Comparison of ENCODE assay signal across 13 cellular contexts in genomic region chr10:1933215-1933614, GRCh38.
"Had no signal": no experiment of that assay in that cellular context is flagged by ENCODE, and none has a peak within 500 bp of the region (broad histone marks: within the 10 kb centered on the region; RNA-seq: fewer than 3 reads in every experiment).

No MANE protein-coding gene starts in this region.

- H3K4me3 ChIP-seq: prostate gland, right lobe of liver had no signal

- ATAC-seq: activated CD8-positive, alpha-beta T cell treated with anti-CD3 and anti-CD28 coated beads, Interleukin-2, amount 10 ng/mL, durations not matched to agents 7 days and 5 days; left colon; natural killer cell treated with Interleukin-12 subunit alpha and Interleukin-12 subunit beta and Interleukin-15 and Interleukin-18, amount 100 ng/mL, for 72 hours; right lobe of liver had no signal

- H3K27me3 ChIP-seq: right lobe of liver had no signal

- H3K4me3 Mint-ChIP-seq: natural killer cell treated with Interleukin-12 subunit alpha and Interleukin-12 subunit beta and Interleukin-15 and Interleukin-18, amount 100 ng/mL, for 72 hours; stimulated activated memory B cell treated with anti-CD40 and anti-IgM and Interleukin-4, amounts not matched to agents 10 μg/mL and 1 μg/mL and 100 μg/mL, for 72 hours; type B pancreatic cell had no signal

- H3K27ac ChIP-seq: prostate gland, right lobe of liver had no signal

- H3K36me3 Mint-ChIP-seq: natural killer cell treated with Interleukin-12 subunit alpha and Interleukin-12 subunit beta and Interleukin-15 and Interleukin-18, amount 100 ng/mL, for 72 hours; stimulated activated memory B cell treated with anti-CD40 and anti-IgM and Interleukin-4, amounts not matched to agents 10 μg/mL and 1 μg/mL and 100 μg/mL, for 72 hours; type B pancreatic cell had no signal

- DNase-seq: activated CD4-positive, CD25-positive, alpha-beta regulatory T cell treated with anti-CD3 and anti-CD28 coated beads, Interleukin-2, amount 50 U/mL, for 72 hours; activated CD8-positive, alpha-beta memory T cell treated with anti-CD3 and anti-CD28 coated beads, Interleukin-2, amount 50 U/mL, for 48 hours; activated CD8-positive, alpha-beta T cell treated with anti-CD3 and anti-CD28 coated beads, Interleukin-2, amount 10 ng/mL, durations not matched to agents 7 days and 5 days; activated naive CD4-positive, alpha-beta T cell treated with Interleukin-2 at 50 U/mL for 16 hours; dermis blood vessel endothelial cell; hypothalamus; left colon; nucleus accumbens; right lobe of liver had no signal

- H3K27ac Mint-ChIP-seq: activated CD8-positive, alpha-beta T cell treated with anti-CD3 and anti-CD28 coated beads, Interleukin-2, amount 10 ng/mL, durations not matched to agents 7 days and 5 days; natural killer cell treated with Interleukin-12 subunit alpha and Interleukin-12 subunit beta and Interleukin-15 and Interleukin-18, amount 100 ng/mL, for 72 hours; stimulated activated memory B cell treated with anti-CD40 and anti-IgM and Interleukin-4, amounts not matched to agents 10 μg/mL and 1 μg/mL and 100 μg/mL, for 72 hours; type B pancreatic cell had no signal

- H3K9me3 ChIP-seq: prostate gland, right lobe of liver had no signal

- H3K4me1 ChIP-seq: prostate gland, right lobe of liver had no signal

- H3K36me3 ChIP-seq: prostate gland, right lobe of liver had no signal

- H3K9me3 Mint-ChIP-seq: natural killer cell treated with Interleukin-12 subunit alpha and Interleukin-12 subunit beta and Interleukin-15 and Interleukin-18, amount 100 ng/mL, for 72 hours; stimulated activated memory B cell treated with anti-CD40 and anti-IgM and Interleukin-4, amounts not matched to agents 10 μg/mL and 1 μg/mL and 100 μg/mL, for 72 hours; type B pancreatic cell had no signal
